ENCODE assay signal across 9 cellular contexts in genomic region chr16:28741295-28741694, GRCh38. TPM values are rescaled to one million over a fixed set of nuclear protein-coding genes. Genes with fewer than 3 reads are reported as not detected.
DNase-seq lines count a peak whose midpoint lies in the region; ATAC-seq, FAIRE-seq and TF ChIP-seq lines count a peak whose summit lies in the region.
"Not testable (repeated sequence)": the region's sequence is repeated elsewhere in the genome, so short reads cannot be mapped to it uniquely, and the experiment has no call there.
"Had no signal": no experiment of that assay in that cellular context is flagged by ENCODE, and none has a peak within 500 bp of the region (broad histone marks: within the 10 kb centered on the region; RNA-seq: fewer than 3 reads in every experiment).

No MANE protein-coding gene starts in this region.

- in situ Hi-C loops in K562 (cut with MboI): loop anchor here (5.0 kb wide), 1 partner anchor 369 kb away; no protein-coding TSS in a partner anchor

- H3K9me3 ChIP-seq in DND-41 (ENCODE audit: insufficient read depth, low read length, severe bottlenecking); K562 (replicated peaks; ENCODE audit: control insufficient read depth, insufficient read depth, low read depth, low read length); esophagus muscularis mucosa; psoas muscle: not testable (repeated sequence)

- not testable (repeated sequence) for H3K4me3 ChIP-seq in DND-41 (ENCODE audit: low read depth in 1 of 2, low read length in 2 of 2); K562; esophagus muscularis mucosa; psoas muscle

- intact Hi-C loops in K562 (cut with micrococcal nuclease); esophagus muscularis mucosa (cut with DNase I); left ventricle myocardium superior (cut with micrococcal nuclease); psoas muscle (cut with DNase I): not testable (repeated sequence)

- H3K27me3 ChIP-seq in DND-41 (ENCODE audit: insufficient read depth, low read length, poor library complexity); K562 (ENCODE audit: control insufficient read depth in 2 of 2, insufficient read depth in 2 of 2, low read length in 2 of 2); esophagus muscularis mucosa; psoas muscle (ENCODE audit: insufficient read depth in 3 of 3, low read length in 2 of 3): not testable (repeated sequence)

- not testable (repeated sequence) for H4K20me1 ChIP-seq in DND-41 (ENCODE audit: insufficient read depth, low read length); K562 (replicated peaks; ENCODE audit: control insufficient read depth, insufficient read depth, low read length)

- not testable (repeated sequence) for H3K9me1 ChIP-seq in K562 (ENCODE audit: control insufficient read depth, insufficient read depth, low read length)

- TF ChIP-seq RAD21 in K562 (CRISPR knock-in tag; conservative IDR thresholded peaks at IDR 0.05 in 1 of 2, IDR thresholded peaks at IDR 0.05 in 1 of 2): not testable (repeated sequence)

- not testable (repeated sequence) for DNase-seq in DND-41; K562 (ENCODE audit: extremely low read depth in 1 of 4, low spot score in 3 of 4); left ventricle myocardium superior
- DNase-seq in HT1080 (ENCODE audit: low read depth): peak; percentile 0
- DNase-seq in esophagus muscularis mucosa (ENCODE audit: extremely low spot score): peak; percentile 3
- peak; percentile 0 for DNase-seq in left kidney (ENCODE audit: low read depth, low spot score)
- DNase-seq in psoas muscle: peak in 1 of 2 donors; percentile 4

- CTCF ChIA-PET in K562 (lab: Yijun Ruan, JAX; ENCODE audit: low intra/inter-chr PET ratio): not testable (repeated sequence)

- no CpG with 5 or more reads among the region's 9 CpGs for WGBS in K562 (ENCODE audit: insufficient coverage, low coverage, missing lambda C conversion rate)
- no CpG with 5 or more reads among the region's 9 CpGs for WGBS in esophagus muscularis mucosa
- 52 to 67% (median 60%) methylated on average over 1 to 4 of the region's 9 CpGs for WGBS in psoas muscle, 3 donors

- H2AFZ ChIP-seq in DND-41 (ENCODE audit: low read depth, low read length); K562 (ENCODE audit: low read depth, low read length): not testable (repeated sequence)

- not testable (repeated sequence) for H3K36me3 ChIP-seq in DND-41 (ENCODE audit: insufficient read depth, low read length); K562 (ENCODE audit: control insufficient read depth, insufficient read depth, low read length); esophagus muscularis mucosa; psoas muscle (ENCODE audit: insufficient read depth in 1 of 2, low read depth in 1 of 2)

- not testable (repeated sequence) for TF ChIP-seq CTCF in DND-41 (IDR thresholded peaks at IDR 0.05; ENCODE audit: borderline replicate concordance, extremely low read depth, low read length, poor library complexity, severe bottlenecking); K562 (IDR thresholded peaks at IDR 0.05 in 2 of 3, conservative IDR thresholded peaks at IDR 0.05 in 1 of 3; ENCODE audit: insufficient read depth in 2 of 3, low read depth in 1 of 3, low read length in 3 of 3); esophagus muscularis mucosa (IDR thresholded peaks at IDR 0.05); psoas muscle (IDR thresholded peaks at IDR 0.05)

- H3K9ac ChIP-seq in DND-41 (ENCODE audit: low read depth, low read length); K562 (ENCODE audit: insufficient read depth in 1 of 2, low read depth in 2 of 2, low read length in 2 of 2): not testable (repeated sequence)

- H3K79me2 ChIP-seq in DND-41 (ENCODE audit: insufficient read depth, low read length); K562 (ENCODE audit: control insufficient read depth, insufficient read depth, low read length): not testable (repeated sequence)

- not testable (repeated sequence) for H3K4me2 ChIP-seq in DND-41 (ENCODE audit: insufficient read depth, low read length); K562 (ENCODE audit: insufficient read depth, low read length)

- POLR2A ChIA-PET in K562 (lab: Yijun Ruan, JAX): not testable (repeated sequence)

- ATAC-seq in DND-41 (ENCODE audit: insufficient read depth, low read depth) (peak; percentile 12; the same call in 1 of the 3 replicates), SK-N-SH treated with all-trans-retinoic acid at 6 μM for 48 hours (peak; percentile 39), K562 (0 out of 3 replicates have a peak, but pooled peaks have one; percentile 7), left ventricle myocardium superior (peak; percentile 28), psoas muscle (peak; percentile 9 to 59 (median 21))

- not testable (repeated sequence) for FAIRE-seq in K562 (lab: Jason Lieb, UNC)

- H3K27ac ChIP-seq in DND-41 (ENCODE audit: low read length); K562 (ENCODE audit: extremely low read depth, low read depth, low read length); esophagus muscularis mucosa (replicated peaks in 1 of 4); psoas muscle: not testable (repeated sequence)

- not testable (repeated sequence) for BruUV-seq in K562 (replicated peaks; lab: Mats Ljungman, UMichigan)

- TF ChIP-seq EP300 in K562 (IDR thresholded peaks at IDR 0.05; ENCODE audit: low read length); esophagus muscularis mucosa (IDR thresholded peaks at IDR 0.05): not testable (repeated sequence)

- H3K4me1 ChIP-seq in DND-41 (ENCODE audit: insufficient read depth, low read length); K562 (replicated peaks in 1 of 2; ENCODE audit: control insufficient read depth in 2 of 2, insufficient read depth in 2 of 2, low read length in 2 of 2); esophagus muscularis mucosa; psoas muscle: not testable (repeated sequence)

- not testable (repeated sequence) for TF ChIP-seq POLR2A in K562 (conservative IDR thresholded peaks at IDR 0.05); esophagus muscularis mucosa (IDR thresholded peaks at IDR 0.05; ENCODE audit: low read depth)

RNA-seq across cellular contexts. Expression of gene NPIPB9, which starts 10.3 kb away (rescaled TPM):
- total RNA-seq in HT1080 (2014; rRNA removed; shearing (Covaris generic)): 0.33 and 0.40 TPM in 2 replicates
- polyA plus RNA-seq in HT1080 (2015; cell fraction: cytosol; rRNA removed): 0.05 TPM in 1 of 2 replicates, not detected in the other
- 1.4 and 1.9 TPM in 2 replicates for polyA plus RNA-seq in HT1080 (2015; cell fraction: nucleus; rRNA removed)
- total RNA-seq in K562 (2011; cell fraction: chromatin; rRNA removed; ENCODE audit: low replicate concordance): 25.9 and 119 TPM in 2 replicates
- 4.0 and 9.3 TPM in 2 replicates for total RNA-seq in K562 (2011; cell fraction: nucleolus; rRNA removed)
- 26.3 and 36.9 TPM in 2 replicates for total RNA-seq in K562 (2011; cell fraction: nucleoplasm; rRNA removed)
- total RNA-seq in K562 (2014; rRNA removed): 1.1 and 1.6 TPM in 2 replicates
- total RNA-seq in K562 (2014; rRNA removed; fragmentation: Illumina TruSeq; extraction: Trizol): 2.4 and 2.9 TPM in 2 replicates
- total RNA-seq in K562 (2015; rRNA removed; fragmentation: Illumina TruSeq; extraction: Trizol): 0.94 and 1.5 TPM in 2 replicates
- total RNA-seq in K562 (2021): 0.89 and 1.4 TPM in 2 replicates
- polyA plus RNA-seq in K562 (2011; rRNA removed): 0.69 and 0.89 TPM in 2 replicates
- polyA plus RNA-seq in K562 (2011; cell fraction: cytosol; rRNA removed): 0.16 and 0.21 TPM in 2 replicates
- 1.3 and 1.6 TPM in 2 replicates for polyA plus RNA-seq in K562 (2011; cell fraction: nucleus; rRNA removed)
- polyA plus RNA-seq in K562 (2012): 0.72 and 0.86 TPM in 2 replicates
- 0.17 and 0.49 TPM in 2 replicates for polyA plus RNA-seq in K562 (2014; fragmentation: Illumina TruSeq; extraction: Trizol)
- polyA plus RNA-seq in K562 (2014; fragmentation: Nextera tagmentation; extraction: Ambion mirVana): under 1 TPM; 0.10 to 0.18 TPM
- 1.2 TPM in 1 of 2 replicates, not detected in the other for polyA plus RNA-seq in K562 (2014; rRNA removed)
- polyA minus RNA-seq in K562 (2011; rRNA and poly(A)+ RNA removed): 5.0 and 7.1 TPM in 2 replicates
- polyA minus RNA-seq in K562 (2011; cell fraction: cytosol; rRNA and poly(A)+ RNA removed): 1.5 TPM in 1 of 2 replicates, not detected in the other
- polyA minus RNA-seq in K562 (2011; cell fraction: nucleus; rRNA and poly(A)+ RNA removed): 2.4 and 2.6 TPM in 2 replicates
- 1 to 10 TPM in 2 of 4 donors, under 1 TPM in 2; 0.66 to 2.2 (median 1.3) TPM for total RNA-seq in esophagus muscularis mucosa
- total RNA-seq in left ventricle myocardium superior: 0.30 TPM
- 1 to 10 TPM in 1 of 4 donors, under 1 TPM in 1, not detected in 2; 0.62 to 1.2 TPM for total RNA-seq in psoas muscle
- polyA plus RNA-seq in psoas muscle: under 1 TPM in 2 of 3 donors, not detected in 1; 0.12 to 0.39 TPM
- total RNA-seq: Daoy had no signal

RNA-seq across cellular contexts. Expression of gene EIF3C, which starts 30.0 kb away (rescaled TPM):
- total RNA-seq in HT1080 (2014; rRNA removed; shearing (Covaris generic)): 456 and 760 TPM in 2 replicates
- 457 and 563 TPM in 2 replicates for polyA plus RNA-seq in HT1080 (2015; cell fraction: cytosol; rRNA removed)
- 813 and 823 TPM in 2 replicates for polyA plus RNA-seq in HT1080 (2015; cell fraction: nucleus; rRNA removed)
- 481 and 617 TPM in 2 replicates for total RNA-seq in K562 (2011; cell fraction: chromatin; rRNA removed; ENCODE audit: low replicate concordance)
- total RNA-seq in K562 (2011; cell fraction: nucleolus; rRNA removed): 195 and 201 TPM in 2 replicates
- total RNA-seq in K562 (2011; cell fraction: nucleoplasm; rRNA removed): 210 and 304 TPM in 2 replicates
- total RNA-seq in K562 (2014; rRNA removed) (611 and 748 TPM in 2 replicates), K562 (2014; rRNA removed; fragmentation: Illumina TruSeq; extraction: Trizol) (226 and 295 TPM in 2 replicates), K562 (2015; rRNA removed; fragmentation: Illumina TruSeq; extraction: Trizol) (297 and 300 TPM in 2 replicates), K562 (2021) (816 and 865 TPM in 2 replicates), esophagus muscularis mucosa (100 to 1,000 TPM in 3 of 4 donors, 10 to 100 TPM in 1; 84.7 to 422 (median 203) TPM), left ventricle myocardium superior (433 TPM), psoas muscle (100 to 1,000 TPM; 434 to 640 (median 556) TPM)
- polyA plus RNA-seq in K562 (2011; rRNA removed) (221 and 411 TPM in 2 replicates), K562 (2014; fragmentation: Illumina TruSeq; extraction: Trizol) (464 and 523 TPM in 2 replicates), K562 (2014; fragmentation: Nextera tagmentation; extraction: Ambion mirVana) (100 to 1,000 TPM; 131 to 169 TPM), K562 (2014; rRNA removed) (598 and 639 TPM in 2 replicates), psoas muscle (100 to 1,000 TPM; 344 to 676 (median 345) TPM)
- 360 and 763 TPM in 2 replicates for polyA plus RNA-seq in K562 (2011; cell fraction: cytosol; rRNA removed)
- 162 and 326 TPM in 2 replicates for polyA plus RNA-seq in K562 (2011; cell fraction: nucleus; rRNA removed)
- 477 and 725 TPM in 2 replicates for polyA plus RNA-seq in K562 (2012)
- polyA minus RNA-seq in K562 (2011; rRNA and poly(A)+ RNA removed): 390 and 469 TPM in 2 replicates
- 298 and 331 TPM in 2 replicates for polyA minus RNA-seq in K562 (2011; cell fraction: cytosol; rRNA and poly(A)+ RNA removed)
- 65.6 and 71.5 TPM in 2 replicates for polyA minus RNA-seq in K562 (2011; cell fraction: nucleus; rRNA and poly(A)+ RNA removed)
